ENCODE assay signal across 2 cellular contexts in the genomic region with DNA sequence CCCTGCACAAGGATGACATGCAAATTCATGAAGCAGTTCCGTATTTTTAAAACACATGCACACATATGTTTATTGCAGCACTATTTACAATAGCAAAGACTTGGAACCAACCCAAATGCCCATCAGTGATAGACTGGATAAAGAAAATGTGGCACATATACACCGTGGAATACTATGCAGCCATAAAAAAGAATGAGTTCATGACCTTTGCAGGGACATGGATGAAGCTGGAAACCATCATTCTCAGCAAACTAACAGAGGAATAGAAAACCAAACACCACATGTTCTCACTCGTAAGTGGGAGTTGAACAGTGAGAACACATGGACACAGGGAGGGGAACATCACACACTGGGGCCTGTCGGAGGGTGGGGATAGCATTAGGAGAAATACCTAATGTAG. TPM values are rescaled to one million over a fixed set of nuclear protein-coding genes. Genes with fewer than 3 reads are reported as not detected.
"Had no signal": no experiment of that assay in that cellular context is flagged by ENCODE, and none has a peak within 500 bp of the region (broad histone marks: within the 10 kb centered on the region; RNA-seq: fewer than 3 reads in every experiment).

No MANE protein-coding gene starts in this region.

RNA-seq across cellular contexts. Expression of gene AMN, which starts 56.5 kb away (rescaled TPM):
- total RNA-seq: HFFc6, HT1080 had no signal
